In genomic region chr20:3222635-3223600, GRCh38 we compare ENCODE assay signal across 8 cellular contexts. TPM values are rescaled to one million over a fixed set of nuclear protein-coding genes. Genes with fewer than 3 reads are reported as not detected.
DNase-seq lines count a peak whose midpoint lies in the region; ATAC-seq and TF ChIP-seq lines count a peak whose summit lies in the region.

No MANE protein-coding gene starts in this region.

- peaks cover 0 to 47% (median 31%) of the 10 kb centered on the region in 9 donors for H3K36me3 ChIP-seq in heart left ventricle

- no peak overlapping the region for H3K4me3 ChIP-seq in heart left ventricle

- H3K27ac ChIP-seq in heart left ventricle = no peak overlapping the region

- peak; percentile 100 for DNase-seq in DMS53 (lab: John Stamatoyannopoulos, UW)
- peak; percentile 65 for DNase-seq in NCI-H82 treated with DMSO at 0.1 percent for 48 hours (lab: John Stamatoyannopoulos, UW; ENCODE audit: unreplicated experiment)
- peak in 4 of 5 donors; percentile 52 to 78 (median 72) for DNase-seq in heart left ventricle
- DNase-seq in NCI-H446 treated with DMSO at 0.1 percent for 48 hours (lab: John Stamatoyannopoulos, UW) = no peak

- 63 to 70% (median 64%) methylated on average over 23 to 25 of the region's 25 CpGs for WGBS in heart left ventricle, 4 donors

- H3K9me3 ChIP-seq in heart left ventricle = no peaks in the 10 kb centered on the region

- intact Hi-C loops in heart left ventricle (cut with DNase I) = loop anchor here in 3 of 10 donors (10.0 kb wide), 2 partner anchors 52 to 92 kb away; no protein-coding TSS in a partner anchor

- TF ChIP-seq POLR2A in heart left ventricle (IDR thresholded peaks at IDR 0.05) = no peak

- peaks cover 0 to 14% (median 3%) of the 10 kb centered on the region in 12 donors for H3K4me1 ChIP-seq in heart left ventricle

- ATAC-seq in HG02623 (IDR thresholded peaks at IDR 0.05; ENCODE audit: unreplicated experiment) (peak; percentile 54), heart left ventricle (peak; percentile 71 to 89 (median 74)), HG03521 (IDR thresholded peaks at IDR 0.05; ENCODE audit: unreplicated experiment) (no peak), HG02885 (IDR thresholded peaks at IDR 0.05; ENCODE audit: poor library complexity, unreplicated experiment) (no peak), HG03159 (IDR thresholded peaks at IDR 0.05; ENCODE audit: unreplicated experiment) (no peak)

- TF ChIP-seq CTCF in heart left ventricle (IDR thresholded peaks at IDR 0.05) = no peak

- no peaks in the 10 kb centered on the region for H3K27me3 ChIP-seq in heart left ventricle

RNA-seq across cellular contexts. Expression of gene ITPA, which starts 13.6 kb away (rescaled TPM):
- total RNA-seq in heart left ventricle = 10 to 100 TPM; 15.3 to 37.8 (median 20.6) TPM
- polyA plus RNA-seq in heart left ventricle = 10 to 100 TPM; 28.6 to 48.3 TPM

RNA-seq across cellular contexts. Expression of gene SLC4A11, which starts 16.1 kb away (rescaled TPM):
- total RNA-seq in heart left ventricle = 1 to 10 TPM in 1 of 9 donors, under 1 TPM in 7, not detected in 1; 0.11 to 1.0 (median 0.22) TPM
- polyA plus RNA-seq in heart left ventricle = under 1 TPM; 0.08 to 0.23 TPM

RNA-seq across cellular contexts. Expression of gene DDRGK1, which starts 18.4 kb away (rescaled TPM):
- 10 to 100 TPM; 26.0 to 55.5 (median 35.5) TPM for total RNA-seq in heart left ventricle
- polyA plus RNA-seq in heart left ventricle = 10 to 100 TPM; 25.1 to 78.3 TPM

RNA-seq across cellular contexts. Expression of gene LZTS3, which starts 49.6 kb away (rescaled TPM):
- 10 to 100 TPM in 6 of 9 donors, 1 to 10 TPM in 3; 6.8 to 28.4 (median 13.1) TPM for total RNA-seq in heart left ventricle
- polyA plus RNA-seq in heart left ventricle = 10 to 100 TPM in 1 of 2 donors, 1 to 10 TPM in 1; 9.0 to 13.6 TPM

Comparison
In these comparisons a context has a peak if more than half of its experiments do, and no peak if none do; other contexts are left out.
1. ATAC-seq: peak in HG02623 (single experiment) and heart left ventricle (4 of 4); none in HG03521 (single experiment), HG02885 (single experiment) and HG03159 (single experiment).